ENCODE assay signal across 8 cellular contexts in the genomic region with DNA sequence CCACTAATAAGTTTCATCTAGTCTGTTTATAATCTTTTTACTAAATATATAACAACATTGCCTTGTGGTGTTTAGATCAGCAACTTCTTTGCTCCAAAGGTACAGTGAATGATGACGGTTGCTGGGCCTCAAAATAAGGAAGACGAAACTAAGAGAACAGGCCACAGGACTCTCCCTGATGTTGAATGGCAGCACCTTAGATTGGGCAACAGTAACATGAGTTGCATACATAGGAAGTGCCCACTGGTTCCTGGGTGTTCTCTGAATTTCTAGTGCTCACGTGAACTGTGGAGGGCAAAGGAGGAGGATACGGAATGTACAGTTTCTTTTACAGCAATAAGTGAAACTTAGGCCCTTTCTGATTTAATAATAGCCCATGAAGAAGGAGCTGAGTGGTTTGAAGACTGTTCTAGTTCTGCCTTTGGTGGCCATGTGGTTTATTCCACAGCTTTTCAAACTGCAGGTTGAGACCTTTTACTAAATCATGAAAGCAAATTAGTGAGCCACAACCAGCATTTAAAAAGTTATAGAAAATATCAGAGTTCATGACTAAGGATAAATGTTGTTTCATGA.
DNase-seq lines count a peak whose midpoint lies in the region; ATAC-seq and TF ChIP-seq lines count a peak whose summit lies in the region.
"Not testable (repeated sequence)": the region's sequence is repeated elsewhere in the genome, so short reads cannot be mapped to it uniquely, and the experiment has no call there.

No MANE protein-coding gene starts in this region.

- peak; percentile 38 for ATAC-seq in GM19025 (IDR thresholded peaks at IDR 0.05; ENCODE audit: low read depth, unreplicated experiment)
- ATAC-seq in GM21723 (IDR thresholded peaks at IDR 0.05; ENCODE audit: unreplicated experiment): peak; percentile 56
- peak; percentile 40 for ATAC-seq in HG02973 (IDR thresholded peaks at IDR 0.05; ENCODE audit: unreplicated experiment)
- ATAC-seq in HG03460 (IDR thresholded peaks at IDR 0.05; ENCODE audit: unreplicated experiment): peak; percentile 40
- ATAC-seq in Right ventricle myocardium superior (ENCODE audit: poor library complexity): peak; percentile 71

- not testable (repeated sequence) for H3K27me3 Mint-ChIP-seq in CD14-positive monocyte (ENCODE audit: low read depth in 3 of 3)

- H3K27me3 ChIP-seq in neutrophil: not testable (repeated sequence)

- not testable (repeated sequence) for H3K36me3 ChIP-seq in neutrophil

- not testable (repeated sequence) for TF ChIP-seq CTCF in CD14-positive monocyte (IDR thresholded peaks at IDR 0.05); neutrophil (IDR thresholded peaks at IDR 0.05)

- H3K36me3 Mint-ChIP-seq in CD14-positive monocyte: not testable (repeated sequence)

- H3K4me1 Mint-ChIP-seq in CD14-positive monocyte: not testable (repeated sequence)

- not testable (repeated sequence) for DNase-seq in CD14-positive monocyte (ENCODE audit: low spot score); Right ventricle myocardium superior
- peak; percentile 1 for DNase-seq in SIG-M5 (lab: John Stamatoyannopoulos, UW)

- not testable (repeated sequence) for H3K4me3 Mint-ChIP-seq in CD14-positive monocyte

- intact Hi-C loops in CD14-positive monocyte (cut with micrococcal nuclease); Right ventricle myocardium superior (cut with DNase I): not testable (repeated sequence)

- peak overlapping the region; percentile 78 to 87 (median 83) for H3K27ac Mint-ChIP-seq in CD14-positive monocyte

- H3K4me1 ChIP-seq in neutrophil (ENCODE audit: control insufficient read depth in 1 of 2, insufficient read depth in 1 of 2, low read depth in 1 of 2, low read length in 1 of 2): not testable (repeated sequence)

- H3K27ac ChIP-seq in neutrophil: peak overlapping the region; percentile 69

- H3K9me3 ChIP-seq in neutrophil: not testable (repeated sequence)

- H3K4me3 ChIP-seq in neutrophil (ENCODE audit: low read depth in 1 of 2, low read length in 1 of 2): not testable (repeated sequence)

- not testable (repeated sequence) for H3K9me3 Mint-ChIP-seq in CD14-positive monocyte
